14 cellular contexts compared by ENCODE assay signal in genomic region chr1:2496087-2496622, GRCh38. TPM values are rescaled to one million over a fixed set of nuclear protein-coding genes. Genes with fewer than 3 reads are reported as not detected.
DNase-seq lines count a peak whose midpoint lies in the region; ATAC-seq, FAIRE-seq and TF ChIP-seq lines count a peak whose summit lies in the region.
"Had no signal": no experiment of that assay in that cellular context is flagged by ENCODE, and none has a peak within 500 bp of the region (broad histone marks: within the 10 kb centered on the region; RNA-seq: fewer than 3 reads in every experiment).

No MANE protein-coding gene starts in this region.

- RAD21 ChIA-PET in GM12878 (lab: Charles Lee; ENCODE audit: unreplicated experiment) = interaction anchor here (1.1 to 1.9 kb wide), 3 partner anchors 30 to 80 kb away, joined by 3 to 11 read pairs (median 4); partner anchors contain the start of gene PANK4

- H3K27ac ChIP-seq in HepG2 (ENCODE audit: extremely low read length, insufficient read depth, low read length) (no peak overlapping the region), right lobe of liver (no peak overlapping the region), GM12878 (ENCODE audit: control insufficient read depth, insufficient read depth) (no peak overlapping the region)
- H3K27ac ChIP-seq: ascending aorta, gastrocnemius medialis, vagina had no signal

- TF ChIP-seq POLR2A in HepG2 (IDR thresholded peaks at IDR 0.05; ENCODE audit: insufficient read depth in 1 of 2, low read depth in 2 of 2, low read length in 2 of 2) = no peak
- TF ChIP-seq POLR2A in right lobe of liver (IDR thresholded peaks at IDR 0.05) = no peak
- no peak for TF ChIP-seq POLR2A in GM12878 (IDR thresholded peaks at IDR 0.05; ENCODE audit: low read depth, low read length)

- peaks cover 31 to 71% of the 10 kb centered on the region in 2 experiments for H3K27me3 ChIP-seq in HepG2 (ENCODE audit: control insufficient read depth in 1 of 2, insufficient read depth in 2 of 2, low read length in 2 of 2)
- H3K27me3 ChIP-seq in right lobe of liver = no peaks in the 10 kb centered on the region
- H3K27me3 ChIP-seq in GM12878 (replicated peaks in 1 of 2; ENCODE audit: control insufficient read depth in 2 of 2, insufficient read depth in 2 of 2, low read length in 1 of 2) = no peaks in the 10 kb centered on the region
- H3K27me3 ChIP-seq: ascending aorta, vagina had no signal

- no peak for TF ChIP-seq RAD21 in HepG2 (CRISPR knock-in tag; IDR thresholded peaks at IDR 0.05)
- no peak for TF ChIP-seq RAD21 in GM12878 (IDR thresholded peaks at IDR 0.05; ENCODE audit: insufficient read depth, low read depth, low read length)

- H2AFZ ChIP-seq in HepG2 (ENCODE audit: low read length) (no peak overlapping the region), GM12878 (ENCODE audit: control insufficient read depth, low read depth, low read length) (no peak overlapping the region)

- BruUV-seq in HepG2 (replicated peaks; lab: Mats Ljungman, UMichigan) (no TSS peak), GM12878 (replicated peaks; lab: Mats Ljungman, UMichigan) (no TSS peak)

- TF ChIP-seq CTCF in HepG2 (CRISPR knock-in tag; IDR thresholded peaks at IDR 0.05) (no peak), right lobe of liver (IDR thresholded peaks at IDR 0.05) (no peak), GM12878 (IDR thresholded peaks at IDR 0.05 in 2 of 3, conservative IDR thresholded peaks at IDR 0.05 in 1 of 3; ENCODE audit: control insufficient read depth in 2 of 3, extremely low read depth in 1 of 3, insufficient read depth in 1 of 3, low read depth in 3 of 3, low read length in 3 of 3) (no peak)

- in situ Hi-C loops in HepG2 (cut with HindIII; ENCODE audit: extremely low pct_ligation_motif_present, low pct_unique_long_range_greater_than_20kb) (no loop called here), GM12878 (cut with MboI) (no loop called here)

- H3K9me3 ChIP-seq in HepG2 (ENCODE audit: low read length) (no peaks in the 10 kb centered on the region), right lobe of liver (no peaks in the 10 kb centered on the region), GM12878 (replicated peaks; ENCODE audit: control insufficient read depth, insufficient read depth, low read length) (no peaks in the 10 kb centered on the region)
- H3K9me3 ChIP-seq: ascending aorta, gastrocnemius medialis, vagina had no signal

- H3K4me2 ChIP-seq in HepG2 (ENCODE audit: low read depth, low read length) (peak overlapping the region; percentile 51; the same call in 1 of the 2 replicates), GM12878 (ENCODE audit: control insufficient read depth, insufficient read depth) (peak overlapping the region; percentile 54)

- CTCF ChIA-PET in HepG2 (lab: Yijun Ruan, JAX; ENCODE audit: low intra/inter-chr PET ratio, low total read pairs) (no interaction called here), GM12878 (lab: Yijun Ruan, JAX) (interaction anchor here (0.6 to 1.5 kb wide), 2 partner anchors 46 to 52 kb away, joined by 3 to 8 read pairs; no protein-coding TSS in a partner anchor)

- FAIRE-seq in HepG2 (lab: Jason Lieb, UNC) (no peak), GM12878 (lab: Jason Lieb, UNC) (no peak)

- intact Hi-C loops in HepG2 (cut with micrococcal nuclease; ENCODE audit: unreplicated experiment) = no loop called here
- intact Hi-C loops in right lobe of liver (cut with DNase I) = no loop called here
- intact Hi-C loops in GM12878 (cut with micrococcal nuclease; ENCODE audit: unreplicated experiment) = no loop called here

- 43% methylated on average over 17 of the region's 28 CpGs for WGBS in HepG2 (ENCODE audit: low lambda C conversion rate)
- WGBS in right lobe of liver (ENCODE audit: insufficient coverage, low coverage, low lambda C conversion rate, missing lambda C conversion rate) = 90% methylated on average over 10 of the region's 28 CpGs
- WGBS in GM12878 (ENCODE audit: insufficient coverage, insufficient replicate concordance, low lambda C conversion rate, missing lambda C conversion rate) = 5% methylated on average over 26 of the region's 28 CpGs

- peak; percentile 60 for ATAC-seq in HepG2
- no peak for ATAC-seq in right lobe of liver
- ATAC-seq in HG03460 (IDR thresholded peaks at IDR 0.05; ENCODE audit: unreplicated experiment) = peak; percentile 53
- peak; percentile 86 for ATAC-seq in GM12878
- ATAC-seq in GM19397 (IDR thresholded peaks at IDR 0.05; ENCODE audit: unreplicated experiment) = no peak
- no peak for ATAC-seq in GM21737 (IDR thresholded peaks at IDR 0.05; ENCODE audit: unreplicated experiment)
- ATAC-seq: left colon had no signal

- peaks cover 33% of the 10 kb centered on the region for H3K4me1 ChIP-seq in HepG2 (ENCODE audit: insufficient read depth, low read length)
- peaks cover 0 to 13% (median 5%) of the 10 kb centered on the region in 4 donors for H3K4me1 ChIP-seq in right lobe of liver
- H3K4me1 ChIP-seq in GM12878 (ENCODE audit: control insufficient read depth, insufficient read depth, low read length) = peaks cover 10% of the 10 kb centered on the region
- H3K4me1 ChIP-seq: ascending aorta had no signal

- POLR2A ChIA-PET in HepG2 (lab: Yijun Ruan, JAX) (no interaction called here), GM12878 (lab: Charles Lee) (interaction anchor here (2.0 kb wide), 1 partner anchor 89 kb away, joined by 9 read pairs; no protein-coding TSS in a partner anchor)

- SMC1A ChIA-PET in GM12878 (lab: Charles Lee; ENCODE audit: uncharacterized antibody, unreplicated experiment) = interaction anchor here (0.9 to 1.1 kb wide), 2 partner anchors 28 to 50 kb away, joined by 3 to 4 read pairs; no protein-coding TSS in a partner anchor

- H3K4me3 ChIP-seq in HepG2 (replicated peaks in 1 of 3; ENCODE audit: insufficient read depth in 1 of 3, low read depth in 2 of 3, low read length in 3 of 3) (peak overlapping the region in 2 of 3 experiments; percentile 23 to 38; a peak in 3 of 6 replicates), right lobe of liver (no peak overlapping the region), GM12878 (no peak overlapping the region)
- H3K4me3 ChIP-seq: ascending aorta, gastrocnemius medialis, vagina had no signal

- H4K20me1 ChIP-seq in HepG2 (ENCODE audit: insufficient read depth, low read length) (no peaks in the 10 kb centered on the region), GM12878 (ENCODE audit: control insufficient read depth, insufficient read depth) (no peaks in the 10 kb centered on the region)

- DNase-seq in HepG2 (ENCODE audit: low spot score) (peak; percentile 28), right lobe of liver (no peak), GM12878 (ENCODE audit: low read depth, low spot score) (peak; percentile 25), iPS-NIHi7 (ENCODE audit: extremely low spot score) (no peak), SK-N-DZ (ENCODE audit: low spot score) (no peak)
- DNase-seq: gastrocnemius medialis, KG1, NCI-H2081 had no signal

- no peaks in the 10 kb centered on the region for H3K79me2 ChIP-seq in HepG2 (ENCODE audit: insufficient read depth, low read length)
- no peaks in the 10 kb centered on the region for H3K79me2 ChIP-seq in GM12878 (ENCODE audit: control insufficient read depth, insufficient read depth, low read length)

- TF ChIP-seq EP300 in HepG2 (IDR thresholded peaks at IDR 0.05; ENCODE audit: low read depth in 2 of 2, low read length in 2 of 2) (0 out of 4 replicates have a peak, but pooled peaks of 1 of the 2 experiments have one; percentile 30), HepG2 (CRISPR knock-in tag; IDR thresholded peaks at IDR 0.05; ENCODE audit: borderline replicate concordance) (no peak), GM12878 (IDR thresholded peaks at IDR 0.05; ENCODE audit: borderline replicate concordance in 1 of 2, control insufficient read depth in 1 of 2, low read depth in 2 of 2, low read length in 2 of 2) (peak in 1 of 2 experiments; percentile 43; a peak in 1 of 4 replicates)

- H3K36me3 ChIP-seq in HepG2 (replicated peaks in 1 of 2; ENCODE audit: control insufficient read depth in 1 of 2, insufficient read depth in 2 of 2, low read length in 2 of 2) (no peaks in the 10 kb centered on the region), right lobe of liver (no peaks in the 10 kb centered on the region), GM12878 (ENCODE audit: control insufficient read depth in 2 of 2, insufficient read depth in 2 of 2, low read length in 1 of 2) (no peaks in the 10 kb centered on the region)
- H3K36me3 ChIP-seq: ascending aorta, gastrocnemius medialis, vagina had no signal

- H3K9ac ChIP-seq in HepG2 (ENCODE audit: insufficient read depth, low read depth, low read length) = peak overlapping the region; percentile 29; the same call in 1 of the 2 replicates
- no peak overlapping the region for H3K9ac ChIP-seq in GM12878 (ENCODE audit: control insufficient read depth, insufficient read depth, low read length)

RNA-seq across cellular contexts. Expression of gene PLCH2, which starts 20.1 kb away (rescaled TPM):
- 0.14 and 0.15 TPM in 2 replicates for total RNA-seq in HepG2 (2016; rRNA removed; fragmentation: Illumina TruSeq; extraction: Trizol)
- under 0.01 TPM in 1 of 2 replicates, not detected in the other for total RNA-seq in HepG2 (2016; cell fraction: cytosol; rRNA removed; fragmentation: Illumina TruSeq; extraction: Trizol; ENCODE audit: low read depth)
- total RNA-seq in HepG2 (2016; cell fraction: insoluble cytoplasmic fraction; rRNA removed; fragmentation: Illumina TruSeq; extraction: Trizol) = 0.12 and 0.22 TPM in 2 replicates
- 0.06 and 0.10 TPM in 2 replicates for total RNA-seq in HepG2 (2016; cell fraction: membrane; rRNA removed; fragmentation: Illumina TruSeq; extraction: Trizol)
- 0.19 and 0.22 TPM in 2 replicates for total RNA-seq in HepG2 (2016; cell fraction: nucleus; rRNA removed; fragmentation: Illumina TruSeq; extraction: Trizol)
- 0.67 and 1.3 TPM in 2 replicates for polyA plus RNA-seq in HepG2 (2011; rRNA removed)
- 0.32 and 0.78 TPM in 2 replicates for polyA plus RNA-seq in HepG2 (2011; cell fraction: cytosol; rRNA removed)
- 6.0 and 6.1 TPM in 2 replicates for polyA plus RNA-seq in HepG2 (2011; cell fraction: nucleus; rRNA removed)
- 0.11 and 0.15 TPM in 2 replicates for polyA plus RNA-seq in HepG2 (2012)
- polyA plus RNA-seq in HepG2 (2016; cell fraction: cytosol; fragmentation: Illumina TruSeq; extraction: Trizol; ENCODE audit: low read depth) = 0.05 TPM in 1 of 2 replicates, not detected in the other
- 0.10 and 0.20 TPM in 2 replicates for polyA plus RNA-seq in HepG2 (2016; cell fraction: insoluble cytoplasmic fraction; fragmentation: Illumina TruSeq; extraction: Trizol; ENCODE audit: low read depth)
- polyA plus RNA-seq in HepG2 (2016; cell fraction: membrane; fragmentation: Illumina TruSeq; extraction: Trizol; ENCODE audit: low read depth) = 0.07 TPM in 1 of 2 replicates, not detected in the other
- polyA plus RNA-seq in HepG2 (2016; cell fraction: nucleus; fragmentation: Illumina TruSeq; extraction: Trizol; ENCODE audit: insufficient read depth, low read depth) = 0.37 and 0.83 TPM in 2 replicates
- polyA minus RNA-seq in HepG2 (2011; rRNA and poly(A)+ RNA removed; ENCODE audit: low replicate concordance) = 1.2 TPM in 1 of 2 replicates, not detected in the other
- polyA minus RNA-seq in HepG2 (2011; cell fraction: cytosol; rRNA and poly(A)+ RNA removed) = 0.20 TPM in 1 of 2 replicates, not detected in the other
- 0.90 and 1.2 TPM in 2 replicates for polyA minus RNA-seq in HepG2 (2011; cell fraction: nucleus; rRNA and poly(A)+ RNA removed)
- total RNA-seq in right lobe of liver = 1 to 10 TPM in 5 of 6 experiments, under 1 TPM in 1; 0.37 to 4.6 (median 2.3) TPM
- 3.9 and 7.9 TPM in 2 replicates for total RNA-seq in GM12878 (2013; cell fraction: nucleolus; rRNA removed)
- total RNA-seq in GM12878 (2014; rRNA removed) = 0.11 and 0.73 TPM in 2 replicates
- total RNA-seq in GM12878 (2014; rRNA removed; fragmentation: Illumina TruSeq; extraction: Trizol) = 0.04 and 0.05 TPM in 2 replicates
- 0.62 and 0.74 TPM in 2 replicates for total RNA-seq in GM12878 (2021)
- polyA plus RNA-seq in GM12878 (2011; ENCODE audit: low read depth) = 0.28 TPM
- 0.24 and 0.30 TPM in 2 replicates for polyA plus RNA-seq in GM12878 (2011; rRNA removed)
- 0.27 and 0.64 TPM in 2 replicates for polyA plus RNA-seq in GM12878 (2011; cell fraction: cytosol; rRNA removed)
- 4.9 and 6.8 TPM in 2 replicates for polyA plus RNA-seq in GM12878 (2011; cell fraction: nucleus; rRNA removed)
- polyA plus RNA-seq in GM12878 (2012) = 1.4 and 2.3 TPM in 2 replicates
- polyA plus RNA-seq in GM12878 (2014; fragmentation: Illumina TruSeq; extraction: Trizol) = 0.12 TPM in 1 of 2 replicates, not detected in the other
- polyA plus RNA-seq in GM12878 (2014; fragmentation: Nextera tagmentation; extraction: Ambion mirVana) = not detected
- polyA plus RNA-seq in GM12878 (2014; rRNA removed) = 0.53 and 1.1 TPM in 2 replicates
- under 1 TPM in 1 of 2 experiments, not detected in 1; 0.03 TPM for polyA plus RNA-seq in GM12878 (2016; fragmentation: Nextera tagmentation; extraction: Ambion mirVana)
- 0.59 and 0.77 TPM in 2 replicates for polyA minus RNA-seq in GM12878 (2011; rRNA and poly(A)+ RNA removed)
- 0.27 TPM in 1 of 2 replicates, not detected in the other for polyA minus RNA-seq in GM12878 (2011; cell fraction: cytosol; rRNA and poly(A)+ RNA removed)
- polyA minus RNA-seq in GM12878 (2011; cell fraction: nucleus; rRNA and poly(A)+ RNA removed) = 1.1 and 2.0 TPM in 2 replicates
- 0.08 and 0.14 TPM in 2 replicates for polyA plus RNA-seq in SK-N-DZ (2014; cell fraction: cytosol; rRNA removed)
- polyA plus RNA-seq in SK-N-DZ (2014; cell fraction: nucleus; rRNA removed) = 1.8 and 2.4 TPM in 2 replicates
- total RNA-seq: ascending aorta, gastrocnemius medialis had no signal

RNA-seq across cellular contexts. Expression of gene PANK4, which starts 30.2 kb away (rescaled TPM):
- 9.2 and 19.3 TPM in 2 replicates for total RNA-seq in HepG2 (2016; rRNA removed; fragmentation: Illumina TruSeq; extraction: Trizol)
- 15.2 and 19.7 TPM in 2 replicates for total RNA-seq in HepG2 (2016; cell fraction: cytosol; rRNA removed; fragmentation: Illumina TruSeq; extraction: Trizol; ENCODE audit: low read depth)
- 9.5 and 17.6 TPM in 2 replicates for total RNA-seq in HepG2 (2016; cell fraction: insoluble cytoplasmic fraction; rRNA removed; fragmentation: Illumina TruSeq; extraction: Trizol)
- total RNA-seq in HepG2 (2016; cell fraction: membrane; rRNA removed; fragmentation: Illumina TruSeq; extraction: Trizol) = 5.3 and 5.7 TPM in 2 replicates
- 19.2 TPM in 2 replicates for total RNA-seq in HepG2 (2016; cell fraction: nucleus; rRNA removed; fragmentation: Illumina TruSeq; extraction: Trizol)
- polyA plus RNA-seq in HepG2 (2011; rRNA removed) = 17.2 and 17.4 TPM in 2 replicates
- polyA plus RNA-seq in HepG2 (2011; cell fraction: cytosol; rRNA removed) = 7.9 and 10.5 TPM in 2 replicates
- 84.3 and 91.7 TPM in 2 replicates for polyA plus RNA-seq in HepG2 (2011; cell fraction: nucleus; rRNA removed)
- polyA plus RNA-seq in HepG2 (2012) = 11.1 and 12.3 TPM in 2 replicates
- 0.83 and 1.3 TPM in 2 replicates for polyA plus RNA-seq in HepG2 (2016; cell fraction: cytosol; fragmentation: Illumina TruSeq; extraction: Trizol; ENCODE audit: low read depth)
- 6.9 and 9.3 TPM in 2 replicates for polyA plus RNA-seq in HepG2 (2016; cell fraction: insoluble cytoplasmic fraction; fragmentation: Illumina TruSeq; extraction: Trizol; ENCODE audit: low read depth)
- 1.5 and 2.2 TPM in 2 replicates for polyA plus RNA-seq in HepG2 (2016; cell fraction: membrane; fragmentation: Illumina TruSeq; extraction: Trizol; ENCODE audit: low read depth)
- polyA plus RNA-seq in HepG2 (2016; cell fraction: nucleus; fragmentation: Illumina TruSeq; extraction: Trizol; ENCODE audit: insufficient read depth, low read depth) = 33.9 and 43.9 TPM in 2 replicates
- 27.8 and 43.6 TPM in 2 replicates for polyA minus RNA-seq in HepG2 (2011; rRNA and poly(A)+ RNA removed; ENCODE audit: low replicate concordance)
- 14.8 and 18.2 TPM in 2 replicates for polyA minus RNA-seq in HepG2 (2011; cell fraction: cytosol; rRNA and poly(A)+ RNA removed)
- 56.7 and 65.1 TPM in 2 replicates for polyA minus RNA-seq in HepG2 (2011; cell fraction: nucleus; rRNA and poly(A)+ RNA removed)
- total RNA-seq in right lobe of liver = 10 to 100 TPM in 5 of 6 experiments, 1 to 10 TPM in 1; 9.6 to 18.9 (median 13.4) TPM
- total RNA-seq in GM12878 (2013; cell fraction: nucleolus; rRNA removed) = 85.4 and 117 TPM in 2 replicates
- 24.1 and 24.9 TPM in 2 replicates for total RNA-seq in GM12878 (2014; rRNA removed)
- 10.4 and 10.6 TPM in 2 replicates for total RNA-seq in GM12878 (2014; rRNA removed; fragmentation: Illumina TruSeq; extraction: Trizol)
- total RNA-seq in GM12878 (2021) = 25.8 and 38.0 TPM in 2 replicates
- polyA plus RNA-seq in GM12878 (2011; ENCODE audit: low read depth) = 7.1 TPM
- polyA plus RNA-seq in GM12878 (2011; rRNA removed) = 12.4 and 27.0 TPM in 2 replicates
- polyA plus RNA-seq in GM12878 (2011; cell fraction: cytosol; rRNA removed) = 15.9 and 23.0 TPM in 2 replicates
- polyA plus RNA-seq in GM12878 (2011; cell fraction: nucleus; rRNA removed) = 158 and 199 TPM in 2 replicates
- 18.2 and 18.5 TPM in 2 replicates for polyA plus RNA-seq in GM12878 (2012)
- 11.1 and 15.0 TPM in 2 replicates for polyA plus RNA-seq in GM12878 (2014; fragmentation: Illumina TruSeq; extraction: Trizol)
- polyA plus RNA-seq in GM12878 (2014; fragmentation: Nextera tagmentation; extraction: Ambion mirVana) = 1 to 10 TPM in 1 of 2 experiments, under 1 TPM in 1; 0.35 to 1.5 TPM
- 25.0 and 27.2 TPM in 2 replicates for polyA plus RNA-seq in GM12878 (2014; rRNA removed)
- polyA plus RNA-seq in GM12878 (2016; fragmentation: Nextera tagmentation; extraction: Ambion mirVana) = 10 to 100 TPM; 18.2 to 19.0 TPM
- 14.9 and 26.2 TPM in 2 replicates for polyA minus RNA-seq in GM12878 (2011; rRNA and poly(A)+ RNA removed)
- polyA minus RNA-seq in GM12878 (2011; cell fraction: cytosol; rRNA and poly(A)+ RNA removed) = 13.2 and 15.7 TPM in 2 replicates
- polyA minus RNA-seq in GM12878 (2011; cell fraction: nucleus; rRNA and poly(A)+ RNA removed) = 55.4 and 89.3 TPM in 2 replicates
- polyA plus RNA-seq in SK-N-DZ (2014; cell fraction: cytosol; rRNA removed) = 19.0 and 27.4 TPM in 2 replicates
- 86.5 and 95.1 TPM in 2 replicates for polyA plus RNA-seq in SK-N-DZ (2014; cell fraction: nucleus; rRNA removed)

RNA-seq across cellular contexts. Expression of gene HES5, which starts 33.9 kb away (rescaled TPM):
- total RNA-seq in HepG2 (2016; rRNA removed; fragmentation: Illumina TruSeq; extraction: Trizol) (not detected in 2 replicates), right lobe of liver (under 1 TPM in 2 of 6 experiments, not detected in 4; 0.18 to 0.25 TPM), GM12878 (2014; rRNA removed) (0.22 TPM in 1 of 2 replicates, not detected in the other), GM12878 (2014; rRNA removed; fragmentation: Illumina TruSeq; extraction: Trizol) (not detected in 2 replicates), GM12878 (2021) (0.15 TPM in 1 of 2 replicates, not detected in the other)
- total RNA-seq in HepG2 (2016; cell fraction: cytosol; rRNA removed; fragmentation: Illumina TruSeq; extraction: Trizol; ENCODE audit: low read depth) = not detected in 2 replicates
- not detected in 2 replicates for total RNA-seq in HepG2 (2016; cell fraction: insoluble cytoplasmic fraction; rRNA removed; fragmentation: Illumina TruSeq; extraction: Trizol)
- not detected in 2 replicates for total RNA-seq in HepG2 (2016; cell fraction: membrane; rRNA removed; fragmentation: Illumina TruSeq; extraction: Trizol)
- total RNA-seq in HepG2 (2016; cell fraction: nucleus; rRNA removed; fragmentation: Illumina TruSeq; extraction: Trizol) = not detected in 2 replicates
- polyA plus RNA-seq in HepG2 (2011; rRNA removed) (0.05 TPM in 1 of 2 replicates, not detected in the other), GM12878 (2011; rRNA removed) (not detected in 2 replicates), GM12878 (2014; fragmentation: Illumina TruSeq; extraction: Trizol) (not detected in 2 replicates), GM12878 (2014; fragmentation: Nextera tagmentation; extraction: Ambion mirVana) (not detected), GM12878 (2014; rRNA removed) (0.12 TPM in 1 of 2 replicates, not detected in the other), GM12878 (2016; fragmentation: Nextera tagmentation; extraction: Ambion mirVana) (not detected)
- not detected in 2 replicates for polyA plus RNA-seq in HepG2 (2011; cell fraction: cytosol; rRNA removed)
- not detected in 2 replicates for polyA plus RNA-seq in HepG2 (2011; cell fraction: nucleus; rRNA removed)
- polyA plus RNA-seq in HepG2 (2012) = not detected in 2 replicates
- not detected in 2 replicates for polyA plus RNA-seq in HepG2 (2016; cell fraction: cytosol; fragmentation: Illumina TruSeq; extraction: Trizol; ENCODE audit: low read depth)
- not detected in 2 replicates for polyA plus RNA-seq in HepG2 (2016; cell fraction: insoluble cytoplasmic fraction; fragmentation: Illumina TruSeq; extraction: Trizol; ENCODE audit: low read depth)
- not detected in 2 replicates for polyA plus RNA-seq in HepG2 (2016; cell fraction: membrane; fragmentation: Illumina TruSeq; extraction: Trizol; ENCODE audit: low read depth)
- polyA plus RNA-seq in HepG2 (2016; cell fraction: nucleus; fragmentation: Illumina TruSeq; extraction: Trizol; ENCODE audit: insufficient read depth, low read depth) = not detected in 2 replicates
- not detected in 2 replicates for polyA minus RNA-seq in HepG2 (2011; rRNA and poly(A)+ RNA removed; ENCODE audit: low replicate concordance)
- polyA minus RNA-seq in HepG2 (2011; cell fraction: cytosol; rRNA and poly(A)+ RNA removed) = not detected in 2 replicates
- polyA minus RNA-seq in HepG2 (2011; cell fraction: nucleus; rRNA and poly(A)+ RNA removed) = not detected in 2 replicates
- total RNA-seq in GM12878 (2013; cell fraction: nucleolus; rRNA removed) = not detected in 2 replicates
- not detected for polyA plus RNA-seq in GM12878 (2011; ENCODE audit: low read depth)
- polyA plus RNA-seq in GM12878 (2011; cell fraction: cytosol; rRNA removed) = not detected in 2 replicates
- polyA plus RNA-seq in GM12878 (2011; cell fraction: nucleus; rRNA removed) = not detected in 2 replicates
- polyA plus RNA-seq in GM12878 (2012) = not detected in 2 replicates
- polyA minus RNA-seq in GM12878 (2011; rRNA and poly(A)+ RNA removed) = not detected in 2 replicates
- not detected in 2 replicates for polyA minus RNA-seq in GM12878 (2011; cell fraction: cytosol; rRNA and poly(A)+ RNA removed)
- not detected in 2 replicates for polyA minus RNA-seq in GM12878 (2011; cell fraction: nucleus; rRNA and poly(A)+ RNA removed)
- polyA plus RNA-seq in SK-N-DZ (2014; cell fraction: cytosol; rRNA removed) = not detected in 2 replicates
- polyA plus RNA-seq in SK-N-DZ (2014; cell fraction: nucleus; rRNA removed) = not detected in 2 replicates
- total RNA-seq: ascending aorta, vagina had no signal

Comparison
In these comparisons a context has a peak if more than half of its experiments do, and no peak if none do; other contexts are left out.
1. ATAC-seq: peak in HepG2 (single experiment), HG03460 (single experiment) and GM12878 (single experiment); none in right lobe of liver (0 of 4), GM19397 (single experiment) and GM21737 (single experiment).
2. DNase-seq: peak in HepG2 (single experiment) and GM12878 (single experiment); none in right lobe of liver (0 of 3), iPS-NIHi7 (single experiment) and SK-N-DZ (single experiment).
3. H3K4me3 ChIP-seq: peak in HepG2 (2 of 3); none in right lobe of liver (0 of 3) and GM12878 (single experiment).
4. Of the 75 proteins assayed by ChIP-seq in both HepG2 and GM12878: peak only in HepG2: ATF3, BRCA1, CREB1, JUNB, MAX, MYC and 1 more; only in GM12878: DPF2, IKZF1, NBN and TCF12; in both: ZNF687; in neither: 62; mixed calls (peak in some experiments, not most) for 1.